Comparison of ENCODE assay signal across 1 cellular context in the genomic region with DNA sequence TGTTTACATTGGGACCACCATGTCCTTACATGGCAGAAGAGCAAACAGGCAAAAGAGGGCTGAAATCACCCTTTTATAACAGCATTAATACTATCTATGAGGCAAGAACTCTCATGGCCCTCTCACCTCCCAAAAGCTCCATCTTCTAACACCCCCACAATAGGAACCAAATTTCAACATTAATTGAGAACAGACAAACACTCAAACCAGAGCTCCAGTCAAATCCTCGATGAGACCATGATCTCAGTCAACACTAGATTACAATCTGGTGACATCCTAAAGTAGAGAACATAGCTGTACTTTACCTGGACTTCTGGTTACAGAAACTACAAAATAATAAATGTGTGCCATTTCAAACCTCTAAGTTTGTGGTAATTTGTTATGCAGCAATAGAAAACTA.
TF ChIP-seq lines count a peak whose summit lies in the region.

No MANE protein-coding gene starts in this region.

TF ChIP-seq in GM12878, 131 proteins besides CTCF, POLR2A, EP300 and RAD21:
- TF ChIP-seq MEF2A (IDR thresholded peaks at IDR 0.05; ENCODE audit: insufficient read depth, low read depth, low read length) = no peak
- TF ChIP-seq SKIL (IDR thresholded peaks at IDR 0.05; ENCODE audit: low read depth, poor library complexity, severe bottlenecking) = no peak
